ENCODE assay signal across 24 cellular contexts in the genomic region with DNA sequence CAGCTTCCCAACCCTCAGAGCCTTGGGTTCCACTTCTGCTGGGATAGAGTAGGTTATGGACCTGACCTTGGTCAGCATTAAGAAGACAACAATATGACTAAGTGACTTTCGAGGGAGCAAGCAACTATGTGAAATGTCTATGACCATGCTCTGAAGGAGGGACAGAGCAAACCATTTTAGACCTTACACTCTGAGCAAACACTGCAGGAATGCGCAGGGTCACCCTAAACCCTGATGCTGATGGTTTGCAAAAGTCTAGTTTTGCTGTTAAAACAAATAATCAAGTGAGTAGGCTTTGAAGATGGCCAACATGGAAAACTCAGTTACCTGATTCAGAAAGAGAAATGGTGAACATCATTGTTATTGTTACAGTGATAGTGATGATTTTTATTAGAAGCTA.
"Had no signal": no experiment of that assay in that cellular context is flagged by ENCODE, and none has a peak within 500 bp of the region (broad histone marks: within the 10 kb centered on the region; RNA-seq: fewer than 3 reads in every experiment).

No MANE protein-coding gene starts in this region.

- H3K27ac Mint-ChIP-seq: activated naive CD4-positive, alpha-beta T cell treated with anti-CD3 and anti-CD28 coated beads, Interleukin-2, amount 50 U/mL, for 24 hours; memory B cell had no signal

- H3K4me3 ChIP-seq: colonic mucosa, esophagus squamous epithelium, gastroesophageal sphincter, spleen, testis, upper lobe of left lung had no signal

- H3K36me3 ChIP-seq: colonic mucosa had no signal

- H3K27me3 ChIP-seq: colonic mucosa, esophagus squamous epithelium, gastroesophageal sphincter, spleen, testis, upper lobe of left lung had no signal

- FAIRE-seq: keratinocyte, TTC549 had no signal

- H3K4me1 ChIP-seq: colonic mucosa had no signal

- ATAC-seq: gastroesophageal sphincter, left colon had no signal

- DNase-seq: activated CD4-positive, alpha-beta T cell treated with anti-CD3 and anti-CD28 coated beads for 1 hour; activated CD4-positive, alpha-beta T cell treated with anti-CD3 and anti-CD28 coated beads, Interleukin-2, amount 50 U/mL, for 1 hour; activated effector memory CD4-positive, alpha-beta T cell treated with anti-CD3 and anti-CD28 coated beads, Interleukin-2, amount 50 U/mL, for 16 hours; activated T-cell treated with anti-CD3 and anti-CD28 coated beads, Interleukin-2, amount 50 U/mL, for 1 hour; anterior cingulate cortex; colonic mucosa; esophagus squamous epithelium; head of caudate nucleus; left colon; nucleus accumbens; posterior cingulate gyrus; retina; spleen; stimulated activated CD4-positive, alpha-beta T cell treated with anti-CD3 and anti-CD28 coated beads, Interleukin-4, amount 100 ng/mL, for 1 hour; stimulated activated naive CD4-positive, alpha-beta T cell; T-helper 1 cell; testis; upper lobe of left lung had no signal

- H3K4me3 Mint-ChIP-seq: activated naive CD4-positive, alpha-beta T cell treated with anti-CD3 and anti-CD28 coated beads, Interleukin-2, amount 50 U/mL, for 24 hours; central memory CD8-positive, alpha-beta T cell; memory B cell had no signal

- H3K27me3 Mint-ChIP-seq: activated naive CD4-positive, alpha-beta T cell treated with anti-CD3 and anti-CD28 coated beads, Interleukin-2, amount 50 U/mL, for 24 hours; central memory CD8-positive, alpha-beta T cell; memory B cell had no signal

- H3K9me3 ChIP-seq: colonic mucosa, esophagus squamous epithelium, gastroesophageal sphincter, spleen, testis, upper lobe of left lung had no signal

- H3K9me3 Mint-ChIP-seq: activated naive CD4-positive, alpha-beta T cell treated with anti-CD3 and anti-CD28 coated beads, Interleukin-2, amount 50 U/mL, for 24 hours; central memory CD8-positive, alpha-beta T cell; memory B cell had no signal

- H3K27ac ChIP-seq: colonic mucosa, esophagus squamous epithelium, gastroesophageal sphincter, spleen, testis, upper lobe of left lung had no signal
